15 cellular contexts compared by ENCODE assay signal in the genomic region with DNA sequence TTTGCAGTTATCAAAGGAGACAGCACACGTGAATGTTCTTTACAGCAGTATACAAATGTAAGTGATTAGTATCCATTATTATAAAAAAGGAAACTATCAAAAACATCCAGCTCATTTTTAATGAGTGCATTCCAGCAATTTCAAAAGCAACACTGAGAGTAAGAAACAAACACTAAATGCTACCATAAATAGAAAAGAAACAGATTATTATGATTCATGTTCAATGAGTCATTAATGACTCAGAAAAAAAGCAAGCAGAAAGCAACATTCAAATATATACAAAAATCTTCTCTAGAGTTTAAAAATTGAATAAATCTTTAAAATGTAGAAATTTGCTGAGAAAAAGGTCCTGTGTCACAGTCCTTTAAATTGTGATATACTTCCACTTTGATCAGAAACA.
"Had no signal": no experiment of that assay in that cellular context is flagged by ENCODE, and none has a peak within 500 bp of the region (broad histone marks: within the 10 kb centered on the region; RNA-seq: fewer than 3 reads in every experiment).

No MANE protein-coding gene starts in this region.

- H3K36me3 Mint-ChIP-seq: activated naive CD4-positive, alpha-beta T cell treated with anti-CD3 and anti-CD28 coated beads, Interleukin-2, amount 50 U/mL, for 24 hours; natural killer cell; stimulated activated naive B cell treated with anti-CD40 and anti-IgM and Interleukin-4, amounts not matched to agents 10 μg/mL and 1 μg/mL and 100 μg/mL, for 72 hours had no signal

- H3K9me3 ChIP-seq: gastroesophageal sphincter, mucosa of descending colon had no signal

- H3K36me3 ChIP-seq: gastroesophageal sphincter had no signal

- DNase-seq: activated effector memory CD4-positive, alpha-beta T cell treated with Interleukin-2 at 50 U/mL for 16 hours; activated T-cell treated with anti-CD3 and anti-CD28 coated beads, Interleukin-2, amount 50 U/mL, for 1 hour; amygdala; dorsolateral prefrontal cortex; hypothalamus; left colon; mammary epithelial cell; mucosa of descending colon; natural killer cell; right cardiac atrium; stimulated activated CD4-positive, alpha-beta T cell treated with anti-CD3 and anti-CD28 coated beads, Interleukin-1b, Interleukin-23, amount 100 ng/mL, for 48 hours; stimulated activated naive B cell treated with anti-CD40 and anti-IgM and Interleukin-4, amounts not matched to agents 10 μg/mL and 1 μg/mL and 100 μg/mL, for 72 hours had no signal

- H3K9me3 Mint-ChIP-seq: activated naive CD4-positive, alpha-beta T cell treated with anti-CD3 and anti-CD28 coated beads, Interleukin-2, amount 50 U/mL, for 24 hours; natural killer cell; stimulated activated naive B cell treated with anti-CD40 and anti-IgM and Interleukin-4, amounts not matched to agents 10 μg/mL and 1 μg/mL and 100 μg/mL, for 72 hours had no signal

- H3K4me3 Mint-ChIP-seq: activated naive CD4-positive, alpha-beta T cell treated with anti-CD3 and anti-CD28 coated beads, Interleukin-2, amount 50 U/mL, for 24 hours; natural killer cell; stimulated activated naive B cell treated with anti-CD40 and anti-IgM and Interleukin-4, amounts not matched to agents 10 μg/mL and 1 μg/mL and 100 μg/mL, for 72 hours had no signal

- H3K27me3 ChIP-seq: gastroesophageal sphincter had no signal

- H3K27ac ChIP-seq: gastroesophageal sphincter had no signal

- H3K4me3 ChIP-seq: dorsolateral prefrontal cortex, gastroesophageal sphincter, mucosa of descending colon had no signal

- ATAC-seq: activated CD4-positive, CD25-positive, alpha-beta regulatory T cell treated with anti-CD3 and anti-CD28 coated beads, Interleukin-2, amount 50 U/mL, for 24 hours; gastroesophageal sphincter; left colon; mucosa of descending colon; natural killer cell; right cardiac atrium; stimulated activated naive B cell treated with anti-CD40 and anti-IgM and Interleukin-4, amounts not matched to agents 10 μg/mL and 1 μg/mL and 100 μg/mL, for 72 hours had no signal

- H3K27me3 Mint-ChIP-seq: activated naive CD4-positive, alpha-beta T cell treated with anti-CD3 and anti-CD28 coated beads, Interleukin-2, amount 50 U/mL, for 24 hours; stimulated activated naive B cell treated with anti-CD40 and anti-IgM and Interleukin-4, amounts not matched to agents 10 μg/mL and 1 μg/mL and 100 μg/mL, for 72 hours had no signal

- H3K4me1 ChIP-seq: gastroesophageal sphincter had no signal

- H3K4me1 Mint-ChIP-seq: activated naive CD4-positive, alpha-beta T cell treated with anti-CD3 and anti-CD28 coated beads, Interleukin-2, amount 50 U/mL, for 24 hours; natural killer cell; stimulated activated naive B cell treated with anti-CD40 and anti-IgM and Interleukin-4, amounts not matched to agents 10 μg/mL and 1 μg/mL and 100 μg/mL, for 72 hours had no signal

- H3K27ac Mint-ChIP-seq: activated naive CD4-positive, alpha-beta T cell treated with anti-CD3 and anti-CD28 coated beads, Interleukin-2, amount 50 U/mL, for 24 hours; natural killer cell; stimulated activated naive B cell treated with anti-CD40 and anti-IgM and Interleukin-4, amounts not matched to agents 10 μg/mL and 1 μg/mL and 100 μg/mL, for 72 hours had no signal
